In genomic region chr1:54407957-54408700, GRCh38 we compare ENCODE assay signal across 8 cellular contexts. TPM values are rescaled to one million over a fixed set of nuclear protein-coding genes. Genes with fewer than 3 reads are reported as not detected.
DNase-seq lines count a peak whose midpoint lies in the region; TF ChIP-seq lines count a peak whose summit lies in the region.

No MANE protein-coding gene starts in this region.

- TF ChIP-seq POLR2A in prostate gland (IDR thresholded peaks at IDR 0.05), result no peak

- POLR2A ChIA-PET in AG04450 (lab: Yijun Ruan, JAX), result interaction anchor here (0.6 to 2.3 kb wide), 6 partner anchors 73 to 208 kb away, joined by 3 to 19 read pairs (median 7); partner anchors contain the start of genes CYB5RL and MRPL37

- CTCF ChIA-PET in AG04450 (lab: Charles Lee), result interaction anchor here (2.3 kb wide), 2 partner anchors 82 to 135 kb away, joined by 9 to 38 read pairs; no protein-coding TSS in a partner anchor

- H3K4me3 ChIP-seq in AG04450 (ENCODE audit: low read depth, low read length) (no peak overlapping the region), WERI-Rb-1 (ENCODE audit: low read depth, low read length) (peak overlapping the region; percentile 64; the same call in 1 of the 2 replicates), fibroblast of villous mesenchyme (ENCODE audit: low read depth, low read length) (no peak overlapping the region), prostate gland (no peak overlapping the region)

- H3K4me1 ChIP-seq in prostate gland (replicated peaks), result peaks cover 7% of the 10 kb centered on the region

- peak overlapping the region; percentile 79 for H3K27ac ChIP-seq in AG04450 (ENCODE audit: low read depth, low read length)
- H3K27ac ChIP-seq in WERI-Rb-1, result peak overlapping the region; percentile 90
- peak overlapping the region; percentile 75 to 92 for H3K27ac ChIP-seq in prostate gland

- no peaks in the 10 kb centered on the region for H3K27me3 ChIP-seq in AG04450 (ENCODE audit: control insufficient read depth, insufficient read depth, low read length)
- H3K27me3 ChIP-seq in WERI-Rb-1 (ENCODE audit: insufficient read depth, low read depth, severe bottlenecking), result no peaks in the 10 kb centered on the region
- H3K27me3 ChIP-seq in prostate gland (replicated peaks; ENCODE audit: insufficient read depth), result no peaks in the 10 kb centered on the region

- peaks cover 22% of the 10 kb centered on the region for H3K36me3 ChIP-seq in WERI-Rb-1
- H3K36me3 ChIP-seq in prostate gland, result no peaks in the 10 kb centered on the region

- H3K9me3 ChIP-seq in AG04450 (ENCODE audit: control insufficient read depth, insufficient read depth, low read length) (no peaks in the 10 kb centered on the region; the same call in 1 of the 2 replicates), WERI-Rb-1 (ENCODE audit: severe bottlenecking) (no peaks in the 10 kb centered on the region), prostate gland (no peaks in the 10 kb centered on the region)

- TF ChIP-seq CTCF in AG04450 (IDR thresholded peaks at IDR 0.05; ENCODE audit: low read depth, low read length) (no peak), WERI-Rb-1 (IDR thresholded peaks at IDR 0.05; ENCODE audit: low read depth, low read length) (no peak), fibroblast of villous mesenchyme (IDR thresholded peaks at IDR 0.05; ENCODE audit: insufficient read depth, low read depth, low read length) (no peak), prostate gland (IDR thresholded peaks at IDR 0.05) (no peak), GM13976 (IDR thresholded peaks at IDR 0.05; ENCODE audit: borderline replicate concordance, control extremely low read depth, extremely low read depth, insufficient read depth, missing control alignments) (no peak)

- intact Hi-C loops in prostate gland (cut with DNase I), result loop anchor here (1.0 to 5.0 kb wide), 5 partner anchors 80 to 286 kb away; partner anchors contain the start of gene ACOT11

- peak; percentile 47 for DNase-seq in AG04450 (ENCODE audit: low read depth, low spot score)
- peak; percentile 87 for DNase-seq in HCEC 1CT
- no peak for DNase-seq in WERI-Rb-1
- peak; percentile 80 for DNase-seq in fibroblast of villous mesenchyme (ENCODE audit: low read depth)
- no peak for DNase-seq in prostate gland (ENCODE audit: low spot score)
- no peak for DNase-seq in DMS 273 treated with DMSO at 0.1 percent for 48 hours (lab: John Stamatoyannopoulos, UW)
- no peak for DNase-seq in GM13976 (ENCODE audit: low spot score)
- DNase-seq in DMS79 (lab: John Stamatoyannopoulos, UW), result no peak

- in situ Hi-C loops in GM13976 (cut with MboI; ENCODE audit: low sequenced_read_pairs, unreplicated experiment), result no loop called here

- WGBS in prostate gland, result 37% methylated on average over 10 of the region's 10 CpGs

RNA-seq across cellular contexts. Expression of gene SSBP3, which starts 1.9 kb away (rescaled TPM):
- polyA plus RNA-seq in AG04450 (2011; rRNA removed), result 33.8 and 34.3 TPM in 2 replicates
- polyA minus RNA-seq in AG04450 (2011; rRNA and poly(A)+ RNA removed), result 19.6 and 21.8 TPM in 2 replicates
- total RNA-seq in fibroblast of villous mesenchyme, result 14.8 and 15.1 TPM in 2 replicates
- 10 to 100 TPM; 45.0 to 94.4 TPM for total RNA-seq in prostate gland

Comparison
In these comparisons a context has a peak if more than half of its experiments do, and no peak if none do; other contexts are left out.
1. DNase-seq: peak in AG04450 (single experiment), HCEC 1CT (single experiment) and fibroblast of villous mesenchyme (single experiment); none in WERI-Rb-1 (single experiment), prostate gland (single experiment), DMS 273 treated with DMSO at 0.1 percent for 48 hours (single experiment), GM13976 (single experiment) and DMS79 (single experiment).
2. Peak in every context shown above with its lines, with median percentiles within 50 percentile points of each other: H3K27ac ChIP-seq.